In genomic region chr3:145716519-145716918, GRCh38 we compare ENCODE assay signal across 17 cellular contexts.
"Had no signal": no experiment of that assay in that cellular context is flagged by ENCODE, and none has a peak within 500 bp of the region (broad histone marks: within the 10 kb centered on the region; RNA-seq: fewer than 3 reads in every experiment).

No MANE protein-coding gene starts in this region.

- H3K27me3 ChIP-seq: body of pancreas, neutrophil, stomach, uterus had no signal

- ATAC-seq: body of pancreas; mucosa of descending colon; naive thymus-derived CD8-positive, alpha-beta T cell; T-helper 17 cell had no signal

- DNase-seq: activated CD4-positive, alpha-beta T cell treated with anti-CD3 and anti-CD28 coated beads, Interleukin-2, amount 50 U/mL, for 4 hours; activated CD4-positive, CD25-positive, alpha-beta regulatory T cell treated with anti-CD3 and anti-CD28 coated beads, Interleukin-2, amount 50 U/mL, for 72 hours; activated naive CD4-positive, alpha-beta T cell treated with anti-CD3 and anti-CD28 coated beads, Interleukin-2, amount 50 U/mL, for 16 hours; activated T-cell treated with anti-CD3 and anti-CD28 coated beads, Interleukin-2, amount 50 U/mL, for 1 hour; amniotic stem cell; body of pancreas; endodermal cell; hypothalamus; mammary epithelial cell; mucosa of descending colon; naive thymus-derived CD8-positive, alpha-beta T cell; retina; small intestine; stomach; T-helper 17 cell; uterus had no signal

- H3K4me1 ChIP-seq: body of pancreas, stomach, uterus had no signal

- H3K36me3 ChIP-seq: neutrophil, stomach, uterus had no signal

- H3K9me3 ChIP-seq: body of pancreas, mucosa of descending colon, neutrophil, stomach, uterus had no signal

- H3K27ac ChIP-seq: body of pancreas, neutrophil, stomach, uterus had no signal

- H3K4me3 ChIP-seq: body of pancreas, mucosa of descending colon, stomach, uterus had no signal
